28 cellular contexts compared by ENCODE assay signal in the genomic region with DNA sequence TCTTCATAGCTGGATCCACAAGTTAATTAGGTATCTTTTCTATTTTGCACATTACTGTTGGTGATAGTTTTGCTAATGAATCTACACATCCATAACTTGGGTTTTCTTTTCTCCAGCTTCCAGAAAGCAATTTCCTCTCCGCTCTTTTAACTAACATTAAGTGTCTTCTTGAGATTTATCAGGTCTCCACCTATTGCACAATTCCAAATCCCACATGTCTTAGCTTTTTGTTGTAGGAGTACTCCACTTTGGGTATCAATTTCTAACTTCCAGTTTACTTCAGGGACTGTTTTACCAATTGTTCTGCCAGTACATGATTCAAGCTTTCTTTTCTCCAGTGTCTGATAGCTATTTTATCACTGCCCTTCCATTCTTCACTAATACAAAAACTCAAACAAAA.
"Had no signal": no experiment of that assay in that cellular context is flagged by ENCODE, and none has a peak within 500 bp of the region (broad histone marks: within the 10 kb centered on the region; RNA-seq: fewer than 3 reads in every experiment).

No MANE protein-coding gene starts in this region.

- H3K9me3 ChIP-seq: ovary, suprapubic skin, testis, tibial artery, transverse colon, upper lobe of right lung, uterus had no signal

- H3K4me2 ChIP-seq: neural progenitor cell, smooth muscle cell had no signal

- H3K4me1 ChIP-seq: parathyroid adenoma, psoas muscle, spleen, suprapubic skin, testis, tibial artery, transverse colon, upper lobe of right lung, uterus had no signal

- H3K27ac ChIP-seq: neural progenitor cell, ovary, parathyroid adenoma, psoas muscle, skin epidermis, spleen, suprapubic skin, testis, tibial artery, transverse colon, upper lobe of right lung, uterus had no signal

- H3K9ac ChIP-seq: neural progenitor cell, parathyroid adenoma had no signal

- DNase-seq: natural killer cell; occipital lobe; ovary; posterior cingulate gyrus; psoas muscle; right cardiac atrium; spleen; stimulated activated CD4-positive, alpha-beta T cell treated with anti-CD3 and anti-CD28 coated beads, Interleukin-12 subunit alpha, Interleukin-12 subunit beta, amount 100 ng/mL, for 4 hours; stimulated activated CD4-positive, alpha-beta T cell treated with anti-CD3 and anti-CD28 coated beads, Interleukin-1b, Interleukin-23, amount 100 ng/mL, for 48 hours; stimulated activated CD4-positive, alpha-beta T cell treated with anti-CD3 and anti-CD28 coated beads, Interleukin-4, amount 100 ng/mL, for 1 hour; stimulated activated CD4-positive, alpha-beta T cell treated with anti-CD3 and anti-CD28 coated beads, Interleukin-4, amount 100 ng/mL, for 4 hours; stimulated activated CD8-positive, alpha-beta memory T cell treated with anti-CD3 and anti-CD28 coated beads, Interleukin-4, amount 100 ng/mL, for 48 hours; stimulated activated naive CD4-positive, alpha-beta T cell; stimulated activated naive CD8-positive, alpha-beta T cell treated with anti-CD3 and anti-CD28 coated beads, Interleukin-15, amount 100 ng/mL, for 72 hours; stimulated activated naive CD8-positive, alpha-beta T cell treated with anti-CD3 and anti-CD28 coated beads, Interleukin-15, Interleukin-2, amounts not matched to agents 100 U/mL and 50 U/mL, for 24 hours; substantia nigra; testis; tibial artery; transverse colon; upper lobe of right lung; uterus had no signal

- H2AFZ ChIP-seq: neural progenitor cell, parathyroid adenoma had no signal

- H3K79me2 ChIP-seq: parathyroid adenoma had no signal

- H3K27me3 ChIP-seq: ovary, testis, tibial artery, transverse colon, uterus had no signal

- H3K36me3 ChIP-seq: neural progenitor cell, ovary, spleen, suprapubic skin, tibial artery, transverse colon, upper lobe of right lung, uterus had no signal

- H3K4me3 ChIP-seq: neural progenitor cell, ovary, psoas muscle, skin epidermis, smooth muscle cell, spleen, suprapubic skin, testis, tibial artery, transverse colon, upper lobe of right lung, uterus had no signal

- ATAC-seq: natural killer cell; psoas muscle; right cardiac atrium; sciatic nerve; stimulated activated memory B cell treated with anti-CD40 and anti-IgM and Interleukin-4, amounts not matched to agents 10 μg/mL and 1 μg/mL and 100 μg/mL, for 72 hours; stimulated activated naive CD8-positive, alpha-beta T cell treated with anti-CD3 and anti-CD28 coated beads, Interleukin-15, amount 100 ng/mL, for 72 hours; stimulated activated naive CD8-positive, alpha-beta T cell treated with anti-CD3 and anti-CD28 coated beads, Interleukin-15, Interleukin-2, amounts not matched to agents 100 U/mL and 50 U/mL, for 24 hours; upper lobe of right lung had no signal
